8 cellular contexts compared by ENCODE assay signal in genomic region chr1:154809436-154810413, GRCh38.
DNase-seq lines count a peak whose midpoint lies in the region; ATAC-seq and TF ChIP-seq lines count a peak whose summit lies in the region.

No MANE protein-coding gene starts in this region.

- H3K4me3 Mint-ChIP-seq in brain: peak overlapping the region in 1 of 5 experiments; percentile 50
- H3K4me3 Mint-ChIP-seq in nephron progenitor cell: no peak overlapping the region

- peaks cover 0 to 3% (median 0%) of the 10 kb centered on the region in 5 experiments for H3K9me3 Mint-ChIP-seq in brain
- H3K9me3 Mint-ChIP-seq in nephron progenitor cell: no peaks in the 10 kb centered on the region

- peak overlapping the region; percentile 39 for H3K27ac ChIP-seq in KOPT-K1 (ENCODE audit: low read depth, low read length, poor library complexity, severe bottlenecking)

- intact Hi-C loops in left colon (cut with DNase I, micrococcal nuclease): no loop called here

- H3K36me3 ChIP-seq in KOPT-K1 (ENCODE audit: insufficient read depth, low read length) (no peaks in the 10 kb centered on the region), HAP-1 (replicated peaks) (no peaks in the 10 kb centered on the region)

- no peak overlapping the region for H3K4me3 ChIP-seq in HAP-1

- H3K27ac Mint-ChIP-seq in brain (peak overlapping the region; percentile 7 to 82 (median 77)), nephron progenitor cell (peak overlapping the region; percentile 70)

- ATAC-seq in left colon: no peak

- H3K27me3 ChIP-seq in HAP-1 (ENCODE audit: low read depth): no peaks in the 10 kb centered on the region

- in situ Hi-C loops in HAP-1 (cut with MboI; ENCODE audit: low sequenced_read_pairs): no loop called here

- H3K27me3 Mint-ChIP-seq in brain (peaks cover 5% of the 10 kb centered on the region), nephron progenitor cell (ENCODE audit: low read depth, poor library complexity) (no peaks in the 10 kb centered on the region)

- no peak for TF ChIP-seq CTCF in brain (conservative IDR thresholded peaks at IDR 0.05)
- TF ChIP-seq CTCF in nephron progenitor cell (IDR thresholded peaks at IDR 0.05): no peak

- DNase-seq in EL (peak; percentile 70), nephron progenitor cell (no peak), NCI-H2029 (lab: John Stamatoyannopoulos, UW) (no peak), HAP-1 (ENCODE audit: low spot score in 2 of 2) (no peak), left colon (no peak)
- no peak for DNase-seq in NK-92 treated with Interleukin-12 subunit alpha and Interleukin-12 subunit beta, amount 100 ng/mL, for 24 hours (lab: John Stamatoyannopoulos, UW)

- H3K9me3 ChIP-seq in KOPT-K1 (ENCODE audit: insufficient read depth, low read length, poor library complexity, severe bottlenecking): no peaks in the 10 kb centered on the region
- H3K9me3 ChIP-seq in HAP-1: no peaks in the 10 kb centered on the region

- H3K36me3 Mint-ChIP-seq in brain (no peaks in the 10 kb centered on the region), nephron progenitor cell (ENCODE audit: low read depth) (no peaks in the 10 kb centered on the region)

- H3K4me1 Mint-ChIP-seq in brain (peaks cover 86% of the 10 kb centered on the region), nephron progenitor cell (peaks cover 83% of the 10 kb centered on the region)

- H3K4me1 ChIP-seq in HAP-1: peaks cover 7% of the 10 kb centered on the region
